1 cellular context compared by ENCODE assay signal in genomic region chr3:71262368-71263265, GRCh38.
TF ChIP-seq lines count a peak whose summit lies in the region.

No MANE protein-coding gene starts in this region.

TF ChIP-seq in HepG2, 621 proteins besides CTCF, POLR2A, EP300 and RAD21 (continued from another document):
- no peak for TF ChIP-seq ZNF318 (CRISPR knock-in tag; IDR thresholded peaks at IDR 0.05)
- no peak for TF ChIP-seq ZNF468 (CRISPR knock-in tag; IDR thresholded peaks at IDR 0.05)
- TF ChIP-seq ZBTB7B (CRISPR knock-in tag; IDR thresholded peaks at IDR 0.05), result 0 out of 2 replicates have a peak, but pooled peaks have one; percentile 10
- no peak for TF ChIP-seq SP4 (CRISPR knock-in tag; IDR thresholded peaks at IDR 0.05)
- no peak for TF ChIP-seq ZBTB38 (CRISPR knock-in tag; IDR thresholded peaks at IDR 0.05)
